8 cellular contexts compared by ENCODE assay signal in genomic region chr20:36950432-36951197, GRCh38. TPM values are rescaled to one million over a fixed set of nuclear protein-coding genes. Genes with fewer than 3 reads are reported as not detected.
DNase-seq lines count a peak whose midpoint lies in the region; ATAC-seq and TF ChIP-seq lines count a peak whose summit lies in the region.

No MANE protein-coding gene starts in this region.

- H3K27ac ChIP-seq in coronary artery, result peak overlapping the region; percentile 75 to 95

- CTCF ChIA-PET in HEK293T (lab: Yijun Ruan, JAX), result interaction anchor here (0.6 kb wide), 1 partner anchor 71 kb away, joined by 3 read pairs; no protein-coding TSS in a partner anchor

- peak overlapping the region; percentile 90 for H3K4me3 ChIP-seq in coronary artery
- H3K4me3 ChIP-seq in lower leg skin (ENCODE audit: low read depth, poor library complexity, severe bottlenecking), result peak overlapping the region; percentile 96

- peak; percentile 79 for DNase-seq in EL
- peak; percentile 42 for DNase-seq in HEK293T (ENCODE audit: extremely low spot score)
- peak; percentile 69 for DNase-seq in SW480 (ENCODE audit: low spot score)
- peak; percentile 77 for DNase-seq in coronary artery (ENCODE audit: low spot score)
- no peak for DNase-seq in lower leg skin (ENCODE audit: low spot score in 2 of 2)
- DNase-seq in superior temporal gyrus (ENCODE audit: extremely low spot score), result peak; percentile 33
- no peak for DNase-seq in NCI-H446 treated with DMSO at 0.1 percent for 48 hours (lab: John Stamatoyannopoulos, UW)

- no peak for ATAC-seq in HG02678 (IDR thresholded peaks at IDR 0.05; ENCODE audit: unreplicated experiment)

- WGBS in lower leg skin, 2 donors, result 1 to 2% methylated on average over 24 of the region's 24 CpGs

- POLR2A ChIA-PET in HEK293T (lab: Yijun Ruan, JAX), result no interaction called here

- no peak for TF ChIP-seq CTCF in coronary artery (IDR thresholded peaks at IDR 0.05)
- TF ChIP-seq CTCF in lower leg skin (IDR thresholded peaks at IDR 0.05), result no peak

- no peak for TF ChIP-seq POLR2A in lower leg skin (IDR thresholded peaks at IDR 0.05)

- intact Hi-C loops in lower leg skin (cut with DNase I; ENCODE audit: low total_unique reads), result no loop called here

TF ChIP-seq in HEK293T, 16 proteins besides CTCF, POLR2A, EP300 and RAD21:
- TF ChIP-seq L3MBTL2 (conservative IDR thresholded peaks at IDR 0.05) (0 out of 2 replicates have a peak, but pooled peaks have one; percentile 12), LEF1 (IDR thresholded peaks at IDR 0.05; ENCODE audit: borderline replicate concordance) (no peak)

RNA-seq across cellular contexts. Expression of gene SAMHD1, which starts 0.9 kb away (rescaled TPM):
- total RNA-seq in lower leg skin, result 100 to 1,000 TPM in 1 of 4 donors, 10 to 100 TPM in 3; 29.4 to 109 (median 38.3) TPM

Comparison
In these comparisons a context has a peak if more than half of its experiments do, and no peak if none do; other contexts are left out.
1. DNase-seq: peak in EL (single experiment), HEK293T (single experiment), SW480 (single experiment), coronary artery (single experiment) and superior temporal gyrus (single experiment); none in lower leg skin (0 of 2) and NCI-H446 treated with DMSO at 0.1 percent for 48 hours (single experiment).